In genomic region chr1:89051944-89052312, GRCh38 we compare ENCODE assay signal across 27 cellular contexts. TPM values are rescaled to one million over a fixed set of nuclear protein-coding genes. Genes with fewer than 3 reads are reported as not detected.
"Had no signal": no experiment of that assay in that cellular context is flagged by ENCODE, and none has a peak within 500 bp of the region (broad histone marks: within the 10 kb centered on the region; RNA-seq: fewer than 3 reads in every experiment).

No MANE protein-coding gene starts in this region.

- H3K27me3 ChIP-seq: neutrophil, pancreas, right lobe of liver, sigmoid colon, stomach, thyroid gland, tibial nerve, upper lobe of right lung, uterus had no signal

- DNase-seq: naive thymus-derived CD8-positive, alpha-beta T cell; nephron progenitor cell; nucleus accumbens; pancreas; posterior cingulate gyrus; psoas muscle; right cardiac atrium; right lobe of liver; sigmoid colon; small intestine; stimulated activated CD4-positive, alpha-beta T cell treated with anti-CD3 and anti-CD28 coated beads, Interleukin-15, amount 100 ng/mL, for 24 hours; stimulated activated CD4-positive, alpha-beta T cell treated with anti-CD3 and anti-CD28 coated beads, Interleukin-2, amount 100 ng/mL, for 24 hours; stimulated activated CD4-positive, alpha-beta T cell treated with anti-CD3 and anti-CD28 coated beads, Interleukin-2, amount 100 ng/mL, for 48 hours; stimulated activated CD4-positive, alpha-beta T cell treated with anti-CD3 and anti-CD28 coated beads, Interleukin-4, amount 100 ng/mL, for 24 hours; stimulated activated naive B cell treated with anti-CD40 and anti-IgM and Interleukin-4, amounts not matched to agents 10 μg/mL and 1 μg/mL and 100 μg/mL, for 72 hours; stimulated activated naive CD4-positive, alpha-beta T cell treated with Interleukin-2 at 50 U/mL for 16 hours; stomach; thyroid gland; upper lobe of right lung; uterus had no signal

- ATAC-seq: naive thymus-derived CD8-positive, alpha-beta T cell; natural killer cell treated with Interleukin-12 subunit alpha and Interleukin-12 subunit beta and Interleukin-15 and Interleukin-18, amount 100 ng/mL, for 72 hours; pancreas; psoas muscle; right cardiac atrium; stimulated activated effector memory CD8-positive, alpha-beta T cell treated with anti-CD3 and anti-CD28 coated beads, Interleukin-12 subunit alpha, Interleukin-12 subunit beta, amount 100 ng/mL, for 72 hours; stimulated activated naive B cell treated with anti-CD40 and anti-IgM and Interleukin-4, amounts not matched to agents 10 μg/mL and 1 μg/mL and 100 μg/mL, for 72 hours; upper lobe of right lung had no signal

- H3K9me3 ChIP-seq: neutrophil, pancreas, psoas muscle, right lobe of liver, sigmoid colon, stomach, thoracic aorta, thyroid gland, tibial nerve, upper lobe of right lung, uterus had no signal

- H3K36me3 ChIP-seq: pancreas, uterus had no signal

- H3K4me3 ChIP-seq: pancreas, psoas muscle, right lobe of liver, sigmoid colon, stomach, thoracic aorta, thyroid gland, tibial nerve, upper lobe of right lung, uterus had no signal

- H3K27ac ChIP-seq: neutrophil, pancreas, psoas muscle, right lobe of liver, sigmoid colon, stomach, thoracic aorta, thyroid gland, tibial nerve, upper lobe of right lung, uterus had no signal

- H3K4me1 ChIP-seq: pancreas, psoas muscle, right lobe of liver, sigmoid colon, stomach, tibial nerve, upper lobe of right lung, uterus had no signal

RNA-seq across cellular contexts. Expression of gene GBP1, which starts 13.1 kb away (rescaled TPM):
- total RNA-seq: neural crest cell, progenitor cell of endocrine pancreas had no signal

RNA-seq across cellular contexts. Expression of gene GBP3, which starts 29.3 kb away (rescaled TPM):
- total RNA-seq: neural crest cell, progenitor cell of endocrine pancreas had no signal
